Comparison of ENCODE assay signal across 12 cellular contexts in genomic region chr6:132404736-132405135, GRCh38. TPM values are rescaled to one million over a fixed set of nuclear protein-coding genes. Genes with fewer than 3 reads are reported as not detected.
DNase-seq lines count a peak whose midpoint lies in the region; ATAC-seq and TF ChIP-seq lines count a peak whose summit lies in the region.
"Had no signal": no experiment of that assay in that cellular context is flagged by ENCODE, and none has a peak within 500 bp of the region (broad histone marks: within the 10 kb centered on the region; RNA-seq: fewer than 3 reads in every experiment).

No MANE protein-coding gene starts in this region.

- peak; percentile 2 for ATAC-seq in HG02642 (IDR thresholded peaks at IDR 0.05; ENCODE audit: poor library complexity, unreplicated experiment)
- peak; percentile 60 for ATAC-seq in stimulated activated effector memory CD8-positive, alpha-beta T cell treated with anti-CD3 and anti-CD28 coated beads, Interleukin-12 subunit alpha, Interleukin-12 subunit beta, amount 100 ng/mL, for 72 hours

- no peak overlapping the region for H2AFZ ChIP-seq in OCI-LY3 (ENCODE audit: low read depth, low read length)
- H2AFZ ChIP-seq: parathyroid adenoma had no signal

- H3K4me3 Mint-ChIP-seq in activated naive CD4-positive, alpha-beta T cell treated with anti-CD3 and anti-CD28 coated beads for 36 hours = no peak overlapping the region
- H3K4me3 Mint-ChIP-seq in activated naive CD4-positive, alpha-beta T cell treated with anti-CD3 and anti-CD28 coated beads, Interleukin-2, amount 10 ng/mL, durations not matched to agents 7 days and 5 days = no peak overlapping the region
- no peak overlapping the region for H3K4me3 Mint-ChIP-seq in stimulated activated effector memory CD8-positive, alpha-beta T cell treated with anti-CD3 and anti-CD28 coated beads, Interleukin-12 subunit alpha, Interleukin-12 subunit beta, amount 100 ng/mL, for 72 hours
- no peak overlapping the region for H3K4me3 Mint-ChIP-seq in CD4-positive, alpha-beta memory T cell

- H3K9me3 ChIP-seq in OCI-LY3 (ENCODE audit: insufficient read depth, low read length) (no peaks in the 10 kb centered on the region), left ventricle myocardium inferior (replicated peaks) (no peaks in the 10 kb centered on the region)
- H3K9me3 ChIP-seq in CD4-positive, alpha-beta memory T cell (ENCODE audit: control insufficient read depth in 1 of 2, low read length in 2 of 2) = no peaks in the 10 kb centered on the region

- H3K27me3 Mint-ChIP-seq in activated naive CD4-positive, alpha-beta T cell treated with anti-CD3 and anti-CD28 coated beads for 36 hours (ENCODE audit: low read depth) = peaks cover 52% of the 10 kb centered on the region
- H3K27me3 Mint-ChIP-seq in activated naive CD4-positive, alpha-beta T cell treated with anti-CD3 and anti-CD28 coated beads, Interleukin-2, amount 10 ng/mL, durations not matched to agents 7 days and 5 days = peaks cover 44% of the 10 kb centered on the region
- H3K27me3 Mint-ChIP-seq in CD4-positive, alpha-beta memory T cell = peaks cover 27 to 39% of the 10 kb centered on the region in 2 donors

- H3K9ac ChIP-seq in OCI-LY3 (ENCODE audit: low read length) = no peak overlapping the region
- H3K9ac ChIP-seq: parathyroid adenoma had no signal

- DNase-seq in activated naive CD4-positive, alpha-beta T cell treated with anti-CD3 and anti-CD28 coated beads for 36 hours = peak; percentile 5
- no peak for DNase-seq in activated naive CD4-positive, alpha-beta T cell treated with anti-CD3 and anti-CD28 coated beads, Interleukin-2, amount 10 ng/mL, durations not matched to agents 7 days and 5 days
- no peak for DNase-seq in stimulated activated effector memory CD8-positive, alpha-beta T cell treated with anti-CD3 and anti-CD28 coated beads, Interleukin-12 subunit alpha, Interleukin-12 subunit beta, amount 100 ng/mL, for 72 hours (ENCODE audit: low spot score in 2 of 2)
- DNase-seq in CD4-positive, alpha-beta memory T cell = no peak
- DNase-seq in left ventricle myocardium inferior (no peak), NCI-H82 (lab: John Stamatoyannopoulos, UW) (no peak)
- DNase-seq: activated CD4-positive, alpha-beta T cell treated with anti-CD3 and anti-CD28 coated beads, Interleukin-2, amount 50 U/mL, for 48 hours; activated naive CD4-positive, alpha-beta T cell treated with anti-CD3 and anti-CD28 coated beads, Interleukin-2, amount 50 U/mL, for 16 hours; NCI-H187 had no signal

- H3K36me3 ChIP-seq in OCI-LY3 (replicated peaks; ENCODE audit: low read depth, low read length) (no peaks in the 10 kb centered on the region), left ventricle myocardium inferior (no peaks in the 10 kb centered on the region)
- no peaks in the 10 kb centered on the region for H3K36me3 ChIP-seq in CD4-positive, alpha-beta memory T cell (ENCODE audit: insufficient read depth, low read length)

- CTCF ChIA-PET in activated naive CD4-positive, alpha-beta T cell treated with anti-CD3 and anti-CD28 coated beads for 36 hours (lab: Charles Lee) = interaction anchor here (0.7 to 2.7 kb wide), 4 partner anchors 39 to 125 kb away, joined by 3 to 10 read pairs (median 4); no protein-coding TSS in a partner anchor
- CTCF ChIA-PET in activated naive CD4-positive, alpha-beta T cell treated with anti-CD3 and anti-CD28 coated beads, Interleukin-2, amount 10 ng/mL, durations not matched to agents 7 days and 5 days (lab: Charles Lee) = interaction anchor here (0.8 to 1.1 kb wide), 2 partner anchors 10 to 125 kb away, joined by 3 read pairs; no protein-coding TSS in a partner anchor
- CTCF ChIA-PET in CD4-positive, alpha-beta memory T cell (lab: Charles Lee; ENCODE audit: partially characterized antibody) = no interaction called here

- no peak for TF ChIP-seq CTCF in OCI-LY3 (IDR thresholded peaks at IDR 0.05; ENCODE audit: low read depth, low read length)
- TF ChIP-seq CTCF in left ventricle myocardium inferior (IDR thresholded peaks at IDR 0.05; ENCODE audit: borderline replicate concordance) = no peak

- H3K4me3 ChIP-seq in OCI-LY3 (ENCODE audit: low read length) (peak overlapping the region; percentile 41), left ventricle myocardium inferior (no peak overlapping the region)
- no peak overlapping the region for H3K4me3 ChIP-seq in CD4-positive, alpha-beta memory T cell (ENCODE audit: low read length in 2 of 2)

- no peaks in the 10 kb centered on the region for H3K36me3 Mint-ChIP-seq in activated naive CD4-positive, alpha-beta T cell treated with anti-CD3 and anti-CD28 coated beads for 36 hours (ENCODE audit: low read depth)
- no peaks in the 10 kb centered on the region for H3K36me3 Mint-ChIP-seq in activated naive CD4-positive, alpha-beta T cell treated with anti-CD3 and anti-CD28 coated beads, Interleukin-2, amount 10 ng/mL, durations not matched to agents 7 days and 5 days
- H3K36me3 Mint-ChIP-seq in stimulated activated effector memory CD8-positive, alpha-beta T cell treated with anti-CD3 and anti-CD28 coated beads, Interleukin-12 subunit alpha, Interleukin-12 subunit beta, amount 100 ng/mL, for 72 hours = no peaks in the 10 kb centered on the region
- H3K36me3 Mint-ChIP-seq in CD4-positive, alpha-beta memory T cell = no peaks in the 10 kb centered on the region

- POLR2A ChIA-PET in CD4-positive, alpha-beta memory T cell (lab: Charles Lee; ENCODE audit: partially characterized antibody) = no interaction called here

- peaks cover 18% of the 10 kb centered on the region for H3K4me1 Mint-ChIP-seq in activated naive CD4-positive, alpha-beta T cell treated with anti-CD3 and anti-CD28 coated beads for 36 hours (ENCODE audit: low read depth)
- peaks cover 7% of the 10 kb centered on the region for H3K4me1 Mint-ChIP-seq in activated naive CD4-positive, alpha-beta T cell treated with anti-CD3 and anti-CD28 coated beads, Interleukin-2, amount 10 ng/mL, durations not matched to agents 7 days and 5 days
- H3K4me1 Mint-ChIP-seq in stimulated activated effector memory CD8-positive, alpha-beta T cell treated with anti-CD3 and anti-CD28 coated beads, Interleukin-12 subunit alpha, Interleukin-12 subunit beta, amount 100 ng/mL, for 72 hours = peaks cover 20% of the 10 kb centered on the region
- H3K4me1 Mint-ChIP-seq in CD4-positive, alpha-beta memory T cell = peaks cover 0 to 20% (median 3%) of the 10 kb centered on the region in 4 donors

- intact Hi-C loops in activated naive CD4-positive, alpha-beta T cell treated with anti-CD3 and anti-CD28 coated beads for 36 hours (cut with micrococcal nuclease) = loop anchor here (1.0 to 5.0 kb wide), 2 partner anchors 39 to 78 kb away; no protein-coding TSS in a partner anchor
- intact Hi-C loops in CD4-positive, alpha-beta memory T cell (cut with micrococcal nuclease) = no loop called here
- intact Hi-C loops in left ventricle myocardium inferior (cut with micrococcal nuclease) = no loop called here

- no peaks in the 10 kb centered on the region for H3K9me3 Mint-ChIP-seq in activated naive CD4-positive, alpha-beta T cell treated with anti-CD3 and anti-CD28 coated beads for 36 hours
- no peaks in the 10 kb centered on the region for H3K9me3 Mint-ChIP-seq in activated naive CD4-positive, alpha-beta T cell treated with anti-CD3 and anti-CD28 coated beads, Interleukin-2, amount 10 ng/mL, durations not matched to agents 7 days and 5 days
- H3K9me3 Mint-ChIP-seq in stimulated activated effector memory CD8-positive, alpha-beta T cell treated with anti-CD3 and anti-CD28 coated beads, Interleukin-12 subunit alpha, Interleukin-12 subunit beta, amount 100 ng/mL, for 72 hours = no peaks in the 10 kb centered on the region
- H3K9me3 Mint-ChIP-seq in CD4-positive, alpha-beta memory T cell = peaks cover 0 to 4% (median 0%) of the 10 kb centered on the region in 8 donors

- H3K27ac ChIP-seq in OCI-LY3 (ENCODE audit: low read length) = no peak overlapping the region
- no peak overlapping the region for H3K27ac ChIP-seq in CD4-positive, alpha-beta memory T cell (ENCODE audit: low read depth, low read length)
- H3K27ac ChIP-seq in left ventricle myocardium inferior (replicated peaks) = no peak overlapping the region
- H3K27ac ChIP-seq: parathyroid adenoma had no signal

- peaks cover 6% of the 10 kb centered on the region for H4K20me1 ChIP-seq in OCI-LY3 (ENCODE audit: insufficient read depth, low read length)

- H3K27me3 ChIP-seq in OCI-LY3 (ENCODE audit: low read depth, low read length) (peaks cover 53% of the 10 kb centered on the region), left ventricle myocardium inferior (ENCODE audit: low read depth) (peaks cover 67% of the 10 kb centered on the region)
- peaks cover 14% of the 10 kb centered on the region for H3K27me3 ChIP-seq in CD4-positive, alpha-beta memory T cell (ENCODE audit: insufficient read depth, low read length)

- H3K27ac Mint-ChIP-seq in activated naive CD4-positive, alpha-beta T cell treated with anti-CD3 and anti-CD28 coated beads for 36 hours = no peak overlapping the region
- no peak overlapping the region for H3K27ac Mint-ChIP-seq in activated naive CD4-positive, alpha-beta T cell treated with anti-CD3 and anti-CD28 coated beads, Interleukin-2, amount 10 ng/mL, durations not matched to agents 7 days and 5 days
- no peak overlapping the region for H3K27ac Mint-ChIP-seq in stimulated activated effector memory CD8-positive, alpha-beta T cell treated with anti-CD3 and anti-CD28 coated beads, Interleukin-12 subunit alpha, Interleukin-12 subunit beta, amount 100 ng/mL, for 72 hours
- H3K27ac Mint-ChIP-seq in CD4-positive, alpha-beta memory T cell = no peak overlapping the region

- H3K79me2 ChIP-seq in OCI-LY3 (ENCODE audit: low read length) = no peaks in the 10 kb centered on the region
- H3K79me2 ChIP-seq: parathyroid adenoma had no signal

- H3K4me1 ChIP-seq in OCI-LY3 (ENCODE audit: low read length) (peaks cover 42% of the 10 kb centered on the region), left ventricle myocardium inferior (peaks cover 12% of the 10 kb centered on the region)
- H3K4me1 ChIP-seq in CD4-positive, alpha-beta memory T cell (ENCODE audit: insufficient read depth, low read length) = no peaks in the 10 kb centered on the region
- H3K4me1 ChIP-seq: parathyroid adenoma had no signal

- H3K4me2 ChIP-seq in OCI-LY3 (ENCODE audit: low read length) = peak overlapping the region; percentile 80

RNA-seq across cellular contexts. Expression of gene MOXD1, which starts 3.5 kb away (rescaled TPM):
- not detected for total RNA-seq in activated naive CD4-positive, alpha-beta T cell treated with anti-CD3 and anti-CD28 coated beads for 36 hours
- not detected for total RNA-seq in CD4-positive, alpha-beta memory T cell
- not detected for polyA plus RNA-seq in CD4-positive, alpha-beta memory T cell
- total RNA-seq in left ventricle myocardium inferior = 3.4 TPM
